In genomic region chr14:52458721-52459085, GRCh38 we compare ENCODE assay signal across 21 cellular contexts.
DNase-seq lines count a peak whose midpoint lies in the region; ATAC-seq and TF ChIP-seq lines count a peak whose summit lies in the region.
"Had no signal": no experiment of that assay in that cellular context is flagged by ENCODE, and none has a peak within 500 bp of the region (broad histone marks: within the 10 kb centered on the region; RNA-seq: fewer than 3 reads in every experiment).

No MANE protein-coding gene starts in this region.

- no peak for TF ChIP-seq POLR2A in right lobe of liver (IDR thresholded peaks at IDR 0.05)
- no peak for TF ChIP-seq POLR2A in thyroid gland (IDR thresholded peaks at IDR 0.05)

- H3K36me3 Mint-ChIP-seq in Caco-2 (ENCODE audit: insufficient read depth, unreplicated experiment): no peaks in the 10 kb centered on the region
- H3K36me3 Mint-ChIP-seq: natural killer cell had no signal

- no peak for ATAC-seq in right lobe of liver

- H3K4me1 Mint-ChIP-seq in Caco-2 (ENCODE audit: low read depth, unreplicated experiment): peaks cover 6% of the 10 kb centered on the region
- H3K4me1 Mint-ChIP-seq: memory B cell had no signal

- H3K27me3 Mint-ChIP-seq in Caco-2 (ENCODE audit: insufficient read depth, unreplicated experiment): no peaks in the 10 kb centered on the region
- H3K27me3 Mint-ChIP-seq: CD4-positive, CD25-positive, alpha-beta regulatory T cell; memory B cell had no signal

- 100% methylated on average over 1 of the region's 1 CpG for WGBS in right lobe of liver (ENCODE audit: insufficient coverage, low coverage, low lambda C conversion rate, missing lambda C conversion rate)
- 95 to 98% methylated on average over 1 of the region's 1 CpG for WGBS in thyroid gland, 2 donors

- BruUV-seq in Caco-2 (replicated peaks; lab: Mats Ljungman, UMichigan): no TSS peak

- no peaks in the 10 kb centered on the region for H3K9me3 Mint-ChIP-seq in Caco-2 (ENCODE audit: unreplicated experiment)
- H3K9me3 Mint-ChIP-seq: memory B cell, natural killer cell had no signal

- H3K4me3 Mint-ChIP-seq in Caco-2 (ENCODE audit: unreplicated experiment): no peak overlapping the region
- H3K4me3 Mint-ChIP-seq: activated T-helper 1 cell treated with anti-CD3 and anti-CD28 coated beads, Interleukin-12 subunit alpha, Interleukin-12 subunit beta, Interleukin-2, Interleukin-4 antibody, amounts not matched to agents 30 ng/mL and 10 ng/mL and 1 ng/mL, durations not matched to agents 14 hours and 24 hours and 36 hours; memory B cell; natural killer cell had no signal

- H3K9me3 ChIP-seq in Caco-2 (peaks cover 8% of the 10 kb centered on the region; the same call in 1 of the 2 replicates), right lobe of liver (no peaks in the 10 kb centered on the region), thyroid gland (no peaks in the 10 kb centered on the region)
- H3K9me3 ChIP-seq: colonic mucosa, prostate gland had no signal

- H3K27ac Mint-ChIP-seq in Caco-2 (ENCODE audit: unreplicated experiment): peak overlapping the region; percentile 86
- H3K27ac Mint-ChIP-seq: memory B cell; T-helper 2 cell treated with Interferon-gamma antibody and Interleukin-4, amounts not matched to agents 5 μg/mL and 100 μg/mL, for 36 hours had no signal

- H3K4me3 ChIP-seq in Caco-2 (ENCODE audit: low read depth, low read length): no peak overlapping the region
- no peak overlapping the region for H3K4me3 ChIP-seq in epithelial cell of esophagus (ENCODE audit: low read length)
- no peak overlapping the region for H3K4me3 ChIP-seq in right lobe of liver
- H3K4me3 ChIP-seq in thyroid gland (replicated peaks in 1 of 3): no peak overlapping the region
- H3K4me3 ChIP-seq: colonic mucosa, prostate gland had no signal

- CTCF ChIA-PET in Caco-2 (lab: Charles Lee): no interaction called here
- CTCF ChIA-PET in RWPE1 (lab: Yijun Ruan, JAX): interaction anchor here (0.6 kb wide), 1 partner anchor 15 kb away, joined by 5 read pairs; no protein-coding TSS in a partner anchor

- TF ChIP-seq CTCF in Caco-2 (IDR thresholded peaks at IDR 0.05; ENCODE audit: insufficient read depth in 1 of 2, low read depth in 1 of 2, low read length in 1 of 2, severe bottlenecking in 1 of 2, unreplicated experiment in 1 of 2) (no peak), RWPE1 (conservative IDR thresholded peaks at IDR 0.05; ENCODE audit: low read depth) (no peak), epithelial cell of esophagus (IDR thresholded peaks at IDR 0.05; ENCODE audit: insufficient read depth, low read depth, low read length, missing control alignments) (no peak), right lobe of liver (IDR thresholded peaks at IDR 0.05) (no peak), thyroid gland (IDR thresholded peaks at IDR 0.05) (no peak)

- DNase-seq in Caco-2 (no peak), RWPE1 (ENCODE audit: low spot score) (peak; percentile 2), epithelial cell of esophagus (ENCODE audit: low read depth) (peak; percentile 61), right lobe of liver (no peak), thyroid gland (no peak), NCI-H2029 (lab: John Stamatoyannopoulos, UW) (no peak), amygdala (lab: John Stamatoyannopoulos, UW) (no peak)
- DNase-seq in activated naive CD4-positive, alpha-beta T cell treated with Interleukin-2 at 50 U/mL for 16 hours: no peak
- DNase-seq: activated CD8-positive, alpha-beta memory T cell treated with anti-CD3 and anti-CD28 coated beads for 24 hours; CD4-positive, CD25-positive, alpha-beta regulatory T cell; colonic mucosa; DMS53; natural killer cell; NCI-H1694; NCI-H446 treated with DMSO at 0.1 percent for 48 hours; SHP77 treated with DMSO at 0.1 percent for 48 hours; trophoblast cell had no signal

- H3K27me3 ChIP-seq in Caco-2 (replicated peaks; ENCODE audit: control insufficient read depth, insufficient read depth, low read length) (no peaks in the 10 kb centered on the region), right lobe of liver (no peaks in the 10 kb centered on the region), thyroid gland (no peaks in the 10 kb centered on the region)
- H3K27me3 ChIP-seq: colonic mucosa had no signal

- H3K4me1 ChIP-seq in Caco-2 (peaks cover 9% of the 10 kb centered on the region), right lobe of liver (peaks cover 0 to 11% (median 3%) of the 10 kb centered on the region in 4 donors), thyroid gland (no peaks in the 10 kb centered on the region)
- H3K4me1 ChIP-seq: colonic mucosa, prostate gland had no signal

- peak overlapping the region; percentile 91 for H3K27ac ChIP-seq in RWPE1
- H3K27ac ChIP-seq in right lobe of liver: peak overlapping the region in 2 of 3 donors; percentile 9 to 63
- no peak overlapping the region for H3K27ac ChIP-seq in thyroid gland
- H3K27ac ChIP-seq: colonic mucosa, prostate gland had no signal

- intact Hi-C loops in Caco-2 (cut with micrococcal nuclease; ENCODE audit: unreplicated experiment): no loop called here
- intact Hi-C loops in right lobe of liver (cut with DNase I): no loop called here
- intact Hi-C loops in thyroid gland (cut with DNase I): no loop called here

- H3K36me3 ChIP-seq in Caco-2 (ENCODE audit: control insufficient read depth, insufficient read depth, low read length) (no peaks in the 10 kb centered on the region), right lobe of liver (no peaks in the 10 kb centered on the region), thyroid gland (no peaks in the 10 kb centered on the region)
- H3K36me3 ChIP-seq: colonic mucosa, prostate gland had no signal

- POLR2A ChIA-PET in Caco-2 (lab: Charles Lee) (interaction anchor here (0.5 to 1.1 kb wide), 3 partner anchors 43 to 331 kb away, joined by 3 to 10 read pairs (median 3); partner anchors contain the start of genes GPR137C and TXNDC16), RWPE1 (lab: Yijun Ruan, JAX; ENCODE audit: low non-redundant PET) (no interaction called here)

Comparison
In these comparisons a context has a peak if more than half of its experiments do, and no peak if none do; other contexts are left out.
1. DNase-seq: peak in RWPE1 (single experiment) and epithelial cell of esophagus (single experiment); none in Caco-2 (0 of 2), right lobe of liver (0 of 3), thyroid gland (0 of 2), activated naive CD4-positive, alpha-beta T cell treated with Interleukin-2 at 50 U/mL for 16 hours (single experiment), NCI-H2029 (single experiment) and amygdala (0 of 56).
2. H3K27ac ChIP-seq: peak in RWPE1 (single experiment) and right lobe of liver (2 of 3); none in thyroid gland (0 of 3).